ENCODE assay signal across 8 cellular contexts in the genomic region with DNA sequence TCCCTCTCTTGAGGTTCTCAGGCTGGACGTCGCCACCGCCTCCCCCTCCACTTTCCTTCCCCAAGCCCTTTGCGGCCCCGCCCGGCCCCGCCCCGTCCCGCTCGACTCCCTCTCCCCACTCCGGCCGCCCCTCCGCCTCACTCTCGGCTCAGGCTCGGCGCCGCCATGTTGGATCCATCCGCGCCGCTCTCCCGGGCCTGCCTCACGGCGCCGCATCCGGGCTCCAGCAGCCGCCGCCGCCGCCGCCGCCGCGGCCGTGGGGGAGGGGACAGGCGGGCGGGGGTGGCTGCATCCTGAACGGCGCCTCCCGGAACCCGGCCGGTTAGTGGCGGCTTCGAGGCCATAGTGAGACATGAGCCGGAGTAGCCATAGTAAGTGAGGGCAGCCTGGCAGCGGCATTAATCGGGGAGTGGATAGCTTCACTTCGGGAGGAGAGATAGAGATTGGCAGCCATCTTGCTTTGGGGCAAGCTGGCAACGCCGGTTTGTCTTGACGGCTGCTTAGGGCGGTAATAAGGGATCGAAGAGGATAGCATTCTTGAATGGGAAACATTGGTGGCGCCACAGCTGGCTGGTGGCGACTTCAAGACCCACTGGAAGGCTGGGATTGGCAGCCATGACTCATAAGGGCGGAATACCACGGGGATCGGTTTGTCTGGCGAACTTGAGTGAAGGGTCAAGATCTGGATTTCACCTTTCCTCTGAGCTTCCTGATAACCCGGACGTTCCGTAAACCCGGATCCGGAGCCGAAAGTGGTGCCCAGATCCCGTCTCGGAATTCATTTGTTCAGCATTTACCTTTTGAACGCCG. TPM values are rescaled to one million over a fixed set of nuclear protein-coding genes. Genes with fewer than 3 reads are reported as not detected.
A peak's percentile ranks its signal among the peaks of the same experiment; 100 is the strongest.
DNase-seq lines count a peak whose midpoint lies in the region; ATAC-seq, FAIRE-seq and TF ChIP-seq lines count a peak whose summit lies in the region.

A gene with protein sequence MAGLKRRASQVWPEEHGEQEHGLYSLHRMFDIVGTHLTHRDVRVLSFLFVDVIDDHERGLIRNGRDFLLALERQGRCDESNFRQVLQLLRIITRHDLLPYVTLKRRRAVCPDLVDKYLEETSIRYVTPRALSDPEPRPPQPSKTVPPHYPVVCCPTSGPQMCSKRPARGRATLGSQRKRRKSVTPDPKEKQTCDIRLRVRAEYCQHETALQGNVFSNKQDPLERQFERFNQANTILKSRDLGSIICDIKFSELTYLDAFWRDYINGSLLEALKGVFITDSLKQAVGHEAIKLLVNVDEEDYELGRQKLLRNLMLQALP (minus strand): TSS at position 258 of the 810 bp plus-strand sequence. CDS start 8,205 bp downstream, outside the sequence.

- no peak within 1 kb of the TSS for H3K4me3 Mint-ChIP-seq in progenitor cell of endocrine pancreas (ENCODE audit: low read depth)

- H3K36me3 ChIP-seq in adrenal gland (replicated peaks in 1 of 2) (peaks cover 0 to 21% of the 10 kb centered on the region in 2 donors), heart right ventricle (peaks cover 0 to 44% (median 6%) of the 10 kb centered on the region in 9 donors)

- peak within 1 kb of the TSS; percentile 71 to 99 (median 97) for H3K27ac ChIP-seq in adrenal gland
- peak within 1 kb of the TSS; percentile 89 to 99 (median 96) for H3K27ac ChIP-seq in heart right ventricle

- H3K27me3 Mint-ChIP-seq in progenitor cell of endocrine pancreas: no peaks in the 10 kb centered on the region

- H3K27ac Mint-ChIP-seq in progenitor cell of endocrine pancreas: peak within 1 kb of the TSS; percentile 90

- no peak; the same call in 1 of the 2 replicates for TF ChIP-seq POLR2A in GM12892 (IDR thresholded peaks at IDR 0.05; ENCODE audit: low read depth, low read length)
- TF ChIP-seq POLR2A in adrenal gland (IDR thresholded peaks at IDR 0.05): peak in 1 of 2 donors; percentile 64

- peak; percentile 94 for FAIRE-seq in GM12892 (lab: Jason Lieb, UNC)

- H3K4me3 ChIP-seq in adrenal gland (peak within 1 kb of the TSS; percentile 37 to 91 (median 76)), heart right ventricle (peak within 1 kb of the TSS; percentile 55 to 85 (median 74))

- H3K4me1 ChIP-seq in adrenal gland (replicated peaks in 1 of 2) (peaks cover 16 to 49% of the 10 kb centered on the region in 2 donors), heart right ventricle (peaks cover 4 to 63% (median 45%) of the 10 kb centered on the region in 9 donors)

- WGBS in adrenal gland, 4 donors: 0 to 1% (median 0%) methylated on average over 24 to 68 of the region's 68 CpGs
- 0% methylated on average over 68 of the region's 68 CpGs for WGBS in heart right ventricle, 2 donors

- no peaks in the 10 kb centered on the region for H3K9me3 Mint-ChIP-seq in progenitor cell of endocrine pancreas (ENCODE audit: low read depth)

- intact Hi-C loops in adrenal gland (cut with DNase I) (no loop called here), heart right ventricle (cut with DNase I) (loop anchor here in 5 of 10 donors (2.0 to 10.0 kb wide), 5 partner anchors 22 to 138 kb away; a partner anchor contains a TSS)

- H3K9me3 ChIP-seq in adrenal gland (replicated peaks in 1 of 3) (no peaks in the 10 kb centered on the region), heart right ventricle (no peaks in the 10 kb centered on the region)

- ATAC-seq in HG02852 (IDR thresholded peaks at IDR 0.05; ENCODE audit: unreplicated experiment) (peak; percentile 92), heart right ventricle (peak; percentile 95 to 97 (median 96))

- no peaks in the 10 kb centered on the region for H3K27me3 ChIP-seq in adrenal gland
- H3K27me3 ChIP-seq in heart right ventricle: no peaks in the 10 kb centered on the region

- DNase-seq in GM12892 (ENCODE audit: insufficient read length) (peak; percentile 88), NCI-H146 (lab: John Stamatoyannopoulos, UW) (peak; percentile 96), T-helper 1 cell (peak; percentile 83 to 96 (median 87)), adrenal gland (peak; percentile 89 to 98 (median 95)), heart right ventricle (peak; percentile 90 to 97), progenitor cell of endocrine pancreas (ENCODE audit: low spot score, unreplicated experiment) (peak; percentile 83), ureter (ENCODE audit: low spot score) (peak; percentile 95)

- peaks cover 28% of the 10 kb centered on the region for H3K4me1 Mint-ChIP-seq in progenitor cell of endocrine pancreas (ENCODE audit: low read depth)

- TF ChIP-seq CTCF in adrenal gland (IDR thresholded peaks at IDR 0.05) (peak in 1 of 6 experiments; percentile 4), heart right ventricle (IDR thresholded peaks at IDR 0.05) (peak in 2 of 9 donors; percentile 18 to 39), progenitor cell of endocrine pancreas (IDR thresholded peaks at IDR 0.05; ENCODE audit: unreplicated experiment) (no peak)

- H3K36me3 Mint-ChIP-seq in progenitor cell of endocrine pancreas (ENCODE audit: insufficient read depth): peaks cover 8% of the 10 kb centered on the region

RNA-seq across cellular contexts. Expression of the gene that starts here (rescaled TPM):
- 20.0 TPM for polyA plus RNA-seq in GM12892 (2012; ENCODE audit: missing spikeins)
- total RNA-seq in adrenal gland (10 to 100 TPM; 24.2 to 38.2 (median 32.9) TPM), heart right ventricle (10 to 100 TPM; 21.7 to 33.0 (median 26.3) TPM), progenitor cell of endocrine pancreas (46.9 and 49.3 TPM in 2 replicates), ureter (34.0 TPM)
- polyA plus RNA-seq in adrenal gland (10 to 100 TPM; 30.9 to 35.0 (median 33.1) TPM), heart right ventricle (10 to 100 TPM; 19.7 to 27.2 TPM)

Comparison
In these comparisons a context has a peak if more than half of its experiments do, and no peak if none do; other contexts are left out.
1. Peak in every context shown above with its lines: DNase-seq, ATAC-seq, H3K4me3 ChIP-seq and H3K27ac ChIP-seq.